ENCODE assay signal across 8 cellular contexts in genomic region chr4:53591372-53591892, GRCh38. TPM values are rescaled to one million over a fixed set of nuclear protein-coding genes. Genes with fewer than 3 reads are reported as not detected.
A peak's percentile ranks its signal among the peaks of the same experiment; 100 is the strongest.
DNase-seq lines count a peak whose midpoint lies in the region; ATAC-seq and TF ChIP-seq lines count a peak whose summit lies in the region.

TSS of gene LNX1 (minus strand) at chr4:53591486. CDS start at chr4:53574002, 17,484 bp downstream.

- peaks cover 39% of the 10 kb centered on the region for H3K4me1 Mint-ChIP-seq in brain

- H3K9me3 Mint-ChIP-seq in brain: no peaks in the 10 kb centered on the region

- no peaks in the 10 kb centered on the region for H3K36me3 Mint-ChIP-seq in brain

- peaks cover 28% of the 10 kb centered on the region for H3K4me1 ChIP-seq in left ventricle myocardium inferior

- no peaks in the 10 kb centered on the region for H3K36me3 ChIP-seq in left ventricle myocardium inferior

- no peaks in the 10 kb centered on the region for H3K9me3 ChIP-seq in left ventricle myocardium inferior (replicated peaks)

- no peaks in the 10 kb centered on the region for H3K27me3 ChIP-seq in left ventricle myocardium inferior (ENCODE audit: low read depth)

- peaks cover 7% of the 10 kb centered on the region for H3K27me3 Mint-ChIP-seq in brain

- peak within 1 kb of the TSS in 3 of 5 experiments; percentile 38 to 68 (median 66) for H3K4me3 Mint-ChIP-seq in brain

- intact Hi-C loops in left ventricle myocardium inferior (cut with micrococcal nuclease): no loop called here

- peak within 1 kb of the TSS in 1 of 5 experiments; percentile 81 for H3K27ac Mint-ChIP-seq in brain

- DNase-seq in lung microvascular endothelial cell (ENCODE audit: low read depth in 2 of 2) (peak in 1 of 2 donors; percentile 38), T-helper 9 cell (no peak), left ventricle myocardium inferior (no peak)

- ATAC-seq in GM19397 (IDR thresholded peaks at IDR 0.05; ENCODE audit: unreplicated experiment) (no peak), GM21526 (IDR thresholded peaks at IDR 0.05; ENCODE audit: low FRiP score, unreplicated experiment) (no peak)

- H3K4me3 ChIP-seq in left ventricle myocardium inferior: no peak within 1 kb of the TSS

- H3K27ac ChIP-seq in C4-2B (peak within 1 kb of the TSS; percentile 73), left ventricle myocardium inferior (replicated peaks) (no peak within 1 kb of the TSS)

- TF ChIP-seq CTCF in C4-2B (conservative IDR thresholded peaks at IDR 0.05) (peak; percentile 45), LNCAP (IDR thresholded peaks at IDR 0.05) (peak; percentile 29; the same call in 1 of the 2 replicates), brain (conservative IDR thresholded peaks at IDR 0.05) (no peak), left ventricle myocardium inferior (IDR thresholded peaks at IDR 0.05; ENCODE audit: borderline replicate concordance) (no peak)

RNA-seq across cellular contexts. Expression of gene LNX1, which starts in this region (rescaled TPM):
- polyA plus RNA-seq in brain (ENCODE audit: insufficient read depth, low read depth, low replicate concordance): 6.6 TPM
- 3.5 and 10.1 TPM in 2 replicates for total RNA-seq in lung microvascular endothelial cell
- total RNA-seq in left ventricle myocardium inferior: 9.5 TPM

Comparison
In these comparisons a context has a peak if more than half of its experiments do, and no peak if none do; other contexts are left out.
1. CTCF ChIP-seq: peak in C4-2B (single experiment) and LNCAP (single experiment); none in brain (0 of 2) and left ventricle myocardium inferior (single experiment).